In the genomic region with DNA sequence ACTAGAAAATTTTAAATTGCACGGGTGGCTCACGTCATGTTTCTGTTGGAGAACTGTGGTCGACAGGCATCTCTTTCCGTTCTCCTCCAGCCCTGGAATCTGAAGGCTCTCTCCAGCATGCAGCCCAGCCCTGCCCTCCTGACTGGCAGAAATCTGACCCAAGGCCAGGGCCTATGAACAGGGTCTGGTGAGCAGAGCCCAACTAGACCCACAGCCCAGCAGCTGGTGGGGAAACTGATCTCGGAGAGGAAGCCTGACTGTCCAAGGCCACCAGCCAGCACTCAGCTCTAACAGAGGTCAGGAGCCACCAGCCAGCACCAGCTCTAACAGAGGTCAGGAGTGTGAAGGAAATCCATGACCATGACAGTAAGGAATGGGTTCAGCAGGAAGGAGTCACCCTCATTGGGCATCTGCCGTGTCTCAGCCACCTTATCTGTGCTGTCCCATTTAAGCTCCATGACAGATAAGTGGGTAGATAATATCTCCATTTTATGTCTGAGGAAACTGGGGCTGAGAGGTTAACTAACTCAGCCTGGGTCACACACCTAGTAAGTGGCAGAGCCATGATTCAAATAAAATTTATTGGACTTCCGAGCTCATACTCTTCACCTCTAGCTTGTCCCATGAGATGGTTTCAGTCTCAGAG, we compare ENCODE assay signal across 13 cellular contexts. TPM values are rescaled to one million over a fixed set of nuclear protein-coding genes. Genes with fewer than 3 reads are reported as not detected.
DNase-seq lines count a peak whose midpoint lies in the region; TF ChIP-seq lines count a peak whose summit lies in the region.
"Had no signal": no experiment of that assay in that cellular context is flagged by ENCODE, and none has a peak within 500 bp of the region (broad histone marks: within the 10 kb centered on the region; RNA-seq: fewer than 3 reads in every experiment).

No MANE protein-coding gene starts in this region.

- H3K27ac ChIP-seq in RWPE1 = peak overlapping the region; percentile 99

- CTCF ChIA-PET in activated CD4-positive, alpha-beta memory T cell treated with anti-CD3 and anti-CD28 coated beads, Interleukin-2, amount 10 ng/mL, durations not matched to agents 7 days and 5 days (lab: Charles Lee) = interaction anchor here (1.9 kb wide), 1 partner anchor 9 kb away, joined by 8 read pairs; no protein-coding TSS in a partner anchor
- CTCF ChIA-PET in activated CD4-positive, alpha-beta memory T cell treated with anti-CD3 and anti-CD28 coated beads for 36 hours (lab: Charles Lee) = interaction anchor here (1.1 to 3.8 kb wide), 2 partner anchors 9 to 97 kb away, joined by 3 to 16 read pairs; no protein-coding TSS in a partner anchor
- CTCF ChIA-PET in RWPE1 (lab: Yijun Ruan, JAX) = interaction anchor here (0.6 to 1.2 kb wide), 4 partner anchors 9 to 105 kb away, joined by 3 to 6 read pairs (median 4); no protein-coding TSS in a partner anchor

- TF ChIP-seq CTCF in RWPE1 (conservative IDR thresholded peaks at IDR 0.05; ENCODE audit: low read depth) = no peak

- H3K4me3 Mint-ChIP-seq in activated CD4-positive, alpha-beta memory T cell treated with anti-CD3 and anti-CD28 coated beads, Interleukin-2, amount 10 ng/mL, durations not matched to agents 7 days and 5 days = no peak overlapping the region
- H3K4me3 Mint-ChIP-seq in activated CD4-positive, alpha-beta memory T cell treated with anti-CD3 and anti-CD28 coated beads for 36 hours = no peak overlapping the region

- no peaks in the 10 kb centered on the region for H3K9me3 Mint-ChIP-seq in activated CD4-positive, alpha-beta memory T cell treated with anti-CD3 and anti-CD28 coated beads, Interleukin-2, amount 10 ng/mL, durations not matched to agents 7 days and 5 days
- no peaks in the 10 kb centered on the region for H3K9me3 Mint-ChIP-seq in activated CD4-positive, alpha-beta memory T cell treated with anti-CD3 and anti-CD28 coated beads for 36 hours

- peaks cover 2% of the 10 kb centered on the region for H3K4me1 Mint-ChIP-seq in activated CD4-positive, alpha-beta memory T cell treated with anti-CD3 and anti-CD28 coated beads, Interleukin-2, amount 10 ng/mL, durations not matched to agents 7 days and 5 days
- H3K4me1 Mint-ChIP-seq in activated CD4-positive, alpha-beta memory T cell treated with anti-CD3 and anti-CD28 coated beads for 36 hours (ENCODE audit: low read depth) = no peaks in the 10 kb centered on the region

- intact Hi-C loops in activated CD4-positive, alpha-beta memory T cell treated with anti-CD3 and anti-CD28 coated beads for 36 hours (cut with micrococcal nuclease) = no loop called here
- intact Hi-C loops in posterior vena cava (cut with DNase I) = no loop called here

- peaks cover 30% of the 10 kb centered on the region for H3K27me3 Mint-ChIP-seq in activated CD4-positive, alpha-beta memory T cell treated with anti-CD3 and anti-CD28 coated beads, Interleukin-2, amount 10 ng/mL, durations not matched to agents 7 days and 5 days
- peaks cover 33% of the 10 kb centered on the region for H3K27me3 Mint-ChIP-seq in activated CD4-positive, alpha-beta memory T cell treated with anti-CD3 and anti-CD28 coated beads for 36 hours

- POLR2A ChIA-PET in activated CD4-positive, alpha-beta memory T cell treated with anti-CD3 and anti-CD28 coated beads, Interleukin-2, amount 10 ng/mL, durations not matched to agents 7 days and 5 days (lab: Charles Lee) = no interaction called here
- POLR2A ChIA-PET in activated CD4-positive, alpha-beta memory T cell treated with anti-CD3 and anti-CD28 coated beads for 36 hours (lab: Charles Lee) = no interaction called here
- POLR2A ChIA-PET in RWPE1 (lab: Yijun Ruan, JAX; ENCODE audit: low non-redundant PET) = interaction anchor here (5.2 kb wide), 1 partner anchor 23 kb away, joined by 109 read pairs; a partner anchor contains a TSS

- no peaks in the 10 kb centered on the region for H3K36me3 Mint-ChIP-seq in activated CD4-positive, alpha-beta memory T cell treated with anti-CD3 and anti-CD28 coated beads, Interleukin-2, amount 10 ng/mL, durations not matched to agents 7 days and 5 days (ENCODE audit: low read depth)
- no peaks in the 10 kb centered on the region for H3K36me3 Mint-ChIP-seq in activated CD4-positive, alpha-beta memory T cell treated with anti-CD3 and anti-CD28 coated beads for 36 hours

- no peak overlapping the region for H3K27ac Mint-ChIP-seq in activated CD4-positive, alpha-beta memory T cell treated with anti-CD3 and anti-CD28 coated beads, Interleukin-2, amount 10 ng/mL, durations not matched to agents 7 days and 5 days
- no peak overlapping the region for H3K27ac Mint-ChIP-seq in activated CD4-positive, alpha-beta memory T cell treated with anti-CD3 and anti-CD28 coated beads for 36 hours

- DNase-seq in activated CD4-positive, alpha-beta memory T cell treated with anti-CD3 and anti-CD28 coated beads, Interleukin-2, amount 10 ng/mL, durations not matched to agents 7 days and 5 days = peak; percentile 13
- DNase-seq in activated CD4-positive, alpha-beta memory T cell treated with anti-CD3 and anti-CD28 coated beads for 36 hours = no peak
- DNase-seq in RWPE1 (ENCODE audit: low spot score) (no peak), islet precursor cell (peak; percentile 54), posterior vena cava (ENCODE audit: low spot score) (peak; percentile 70), HCEC 1CT (no peak), SHP77 treated with DMSO at 0.1 percent for 48 hours (lab: John Stamatoyannopoulos, UW) (no peak), NAMALWA (ENCODE audit: low spot score) (no peak)
- DNase-seq: Karpas-422, NCI-H1417, NCI-H2081, NCI-H524 had no signal

RNA-seq across cellular contexts. Expression of a gene that starts 20.2 kb away (rescaled TPM):
- total RNA-seq in activated CD4-positive, alpha-beta memory T cell treated with anti-CD3 and anti-CD28 coated beads, Interleukin-2, amount 10 ng/mL, durations not matched to agents 7 days and 5 days = not detected
- not detected for total RNA-seq in activated CD4-positive, alpha-beta memory T cell treated with anti-CD3 and anti-CD28 coated beads for 36 hours
- total RNA-seq in posterior vena cava = 1 to 10 TPM in 1 of 2 donors, under 1 TPM in 1; 0.83 to 2.8 TPM
- total RNA-seq: GM12878 had no signal

Comparison
In these comparisons a context has a peak if more than half of its experiments do, and no peak if none do; other contexts are left out.
1. DNase-seq: peak in activated CD4-positive, alpha-beta memory T cell treated with anti-CD3 and anti-CD28 coated beads, Interleukin-2, amount 10 ng/mL, durations not matched to agents 7 days and 5 days (single experiment), islet precursor cell (single experiment) and posterior vena cava (single experiment); none in activated CD4-positive, alpha-beta memory T cell treated with anti-CD3 and anti-CD28 coated beads for 36 hours (single experiment), RWPE1 (single experiment), HCEC 1CT (single experiment), SHP77 treated with DMSO at 0.1 percent for 48 hours (single experiment) and NAMALWA (single experiment).